23 cellular contexts compared by ENCODE assay signal in the genomic region with DNA sequence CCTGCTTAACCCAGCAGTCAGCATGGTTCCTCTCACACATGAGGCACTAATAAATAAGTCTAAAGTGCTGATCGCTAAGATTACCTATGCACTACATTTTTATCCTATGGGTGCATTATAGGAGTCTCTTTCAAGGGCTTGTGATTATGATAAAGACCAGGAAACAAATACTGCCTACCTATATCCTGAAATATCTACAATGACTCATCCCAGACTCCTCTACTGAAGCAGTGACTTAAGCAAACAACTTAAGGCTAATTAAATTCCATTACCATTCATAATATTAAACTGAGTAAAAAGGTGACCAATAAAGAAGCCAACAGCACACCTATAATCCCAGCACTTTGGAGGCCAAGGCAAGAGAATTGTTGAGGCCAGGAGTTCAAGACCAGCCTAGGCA.
DNase-seq lines count a peak whose midpoint lies in the region; ATAC-seq and FAIRE-seq lines count a peak whose summit lies in the region.
"Had no signal": no experiment of that assay in that cellular context is flagged by ENCODE, and none has a peak within 500 bp of the region (broad histone marks: within the 10 kb centered on the region; RNA-seq: fewer than 3 reads in every experiment).

No MANE protein-coding gene starts in this region.

- no peak overlapping the region for H3K4me3 Mint-ChIP-seq in activated CD4-positive, alpha-beta T cell treated with anti-CD3 and anti-CD28 coated beads, Interleukin-2, amount 10 ng/mL, durations not matched to agents 7 days and 5 days
- H3K4me3 Mint-ChIP-seq: activated T-cell treated with anti-CD3 and anti-CD28 coated beads, Interleukin-2, amount 50 U/mL, for 4 hours had no signal

- no peaks in the 10 kb centered on the region for H3K36me3 Mint-ChIP-seq in activated CD4-positive, alpha-beta T cell treated with anti-CD3 and anti-CD28 coated beads, Interleukin-2, amount 10 ng/mL, durations not matched to agents 7 days and 5 days (ENCODE audit: low read depth)

- no peak for ATAC-seq in HG03378 (IDR thresholded peaks at IDR 0.05; ENCODE audit: unreplicated experiment)
- ATAC-seq: activated T-cell treated with anti-CD3 and anti-CD28 coated beads, Interleukin-2, amount 50 U/mL, for 4 hours; upper lobe of right lung had no signal

- no peaks in the 10 kb centered on the region for H3K9me3 Mint-ChIP-seq in activated CD4-positive, alpha-beta T cell treated with anti-CD3 and anti-CD28 coated beads, Interleukin-2, amount 10 ng/mL, durations not matched to agents 7 days and 5 days

- POLR2A ChIA-PET in activated CD4-positive, alpha-beta T cell treated with anti-CD3 and anti-CD28 coated beads, Interleukin-2, amount 10 ng/mL, durations not matched to agents 7 days and 5 days (lab: Charles Lee) = no interaction called here

- H3K27me3 Mint-ChIP-seq in activated CD4-positive, alpha-beta T cell treated with anti-CD3 and anti-CD28 coated beads, Interleukin-2, amount 10 ng/mL, durations not matched to agents 7 days and 5 days = no peaks in the 10 kb centered on the region

- H3K27ac Mint-ChIP-seq in activated CD4-positive, alpha-beta T cell treated with anti-CD3 and anti-CD28 coated beads, Interleukin-2, amount 10 ng/mL, durations not matched to agents 7 days and 5 days = no peak overlapping the region

- in situ Hi-C loops in Caki2 (cut with HindIII; ENCODE audit: low pct_unique_long_range_greater_than_20kb, low sequenced_read_pairs) = no loop called here

- DNase-seq in Caki2 (ENCODE audit: low read depth) (peak; percentile 54), HS-5 (ENCODE audit: low read depth) (peak; percentile 33), RCC 7860 (ENCODE audit: low spot score) (peak; percentile 81), glomerular visceral epithelial cell (ENCODE audit: extremely low spot score) (peak; percentile 6), pons (ENCODE audit: low spot score) (no peak), dermis blood vessel endothelial cell (no peak)
- DNase-seq in activated CD4-positive, alpha-beta T cell treated with anti-CD3 and anti-CD28 coated beads, Interleukin-2, amount 10 ng/mL, durations not matched to agents 7 days and 5 days = no peak
- DNase-seq: activated CD4-positive, alpha-beta T cell treated with anti-CD3 and anti-CD28 coated beads for 1 hour; activated CD8-positive, alpha-beta memory T cell treated with anti-CD3 and anti-CD28 coated beads for 24 hours; activated naive CD4-positive, alpha-beta T cell treated with Interleukin-2 at 50 U/mL for 16 hours; activated T-cell treated with anti-CD3 and anti-CD28 coated beads, Interleukin-2, amount 50 U/mL, for 4 hours; amniotic stem cell; H7; NCI-H1105 treated with DMSO at 0.1 percent for 48 hours; NCI-H2029 treated with DMSO at 0.1 percent for 48 hours; NCI-H524; SJCRH30; substantia nigra; T-helper 1 cell; upper lobe of right lung had no signal

- H3K4me1 Mint-ChIP-seq in activated CD4-positive, alpha-beta T cell treated with anti-CD3 and anti-CD28 coated beads, Interleukin-2, amount 10 ng/mL, durations not matched to agents 7 days and 5 days = no peaks in the 10 kb centered on the region

- FAIRE-seq in RCC 7860 (lab: Jason Lieb, UNC) = peak; percentile 79
- FAIRE-seq: endometrium, G401.6 had no signal

- CTCF ChIA-PET in activated CD4-positive, alpha-beta T cell treated with anti-CD3 and anti-CD28 coated beads, Interleukin-2, amount 10 ng/mL, durations not matched to agents 7 days and 5 days (lab: Charles Lee) = no interaction called here

Comparison
In these comparisons a context has a peak if more than half of its experiments do, and no peak if none do; other contexts are left out.
1. DNase-seq: peak in Caki2 (single experiment), HS-5 (single experiment), RCC 7860 (single experiment) and glomerular visceral epithelial cell (single experiment); none in pons (single experiment), activated CD4-positive, alpha-beta T cell treated with anti-CD3 and anti-CD28 coated beads, Interleukin-2, amount 10 ng/mL, durations not matched to agents 7 days and 5 days (single experiment) and dermis blood vessel endothelial cell (single experiment).